ENCODE assay signal across 8 cellular contexts in genomic region chr15:38354321-38354929, GRCh38.
A peak's percentile ranks its signal among the peaks of the same experiment; 100 is the strongest.
DNase-seq lines count a peak whose midpoint lies in the region; ATAC-seq and TF ChIP-seq lines count a peak whose summit lies in the region.

No MANE protein-coding gene starts in this region.

- no peak overlapping the region for H3K4me2 ChIP-seq in osteoblast (ENCODE audit: insufficient read depth, low read length)

- H3K27me3 ChIP-seq in osteoblast (ENCODE audit: insufficient read depth, low read length): no peaks in the 10 kb centered on the region
- no peaks in the 10 kb centered on the region for H3K27me3 ChIP-seq in transverse colon

- DNase-seq in ELF-1 (ENCODE audit: low read depth, low spot score): peak; percentile 21
- peak; percentile 80 for DNase-seq in OCI-M1 (lab: John Stamatoyannopoulos, UW)
- peak; percentile 49 to 60 for DNase-seq in activated T-cell treated with anti-CD3 and anti-CD28 coated beads, Interleukin-2, amount 50 U/mL, for 72 hours
- peak; percentile 82 for DNase-seq in fibroblast of villous mesenchyme (ENCODE audit: low read depth)
- DNase-seq in osteoblast (ENCODE audit: insufficient read length, low spot score, missing footprints): peak; percentile 57
- peak; percentile 61 for DNase-seq in transverse colon

- no peak overlapping the region for H3K4me3 Mint-ChIP-seq in activated T-cell treated with anti-CD3 and anti-CD28 coated beads, Interleukin-2, amount 50 U/mL, for 72 hours

- peaks cover 7% of the 10 kb centered on the region for H3K79me2 ChIP-seq in osteoblast (ENCODE audit: insufficient read depth, low read length)

- H3K9me3 ChIP-seq in osteoblast (ENCODE audit: low read depth, low read length) (no peaks in the 10 kb centered on the region), transverse colon (no peaks in the 10 kb centered on the region)

- no peaks in the 10 kb centered on the region for H3K4me1 Mint-ChIP-seq in activated T-cell treated with anti-CD3 and anti-CD28 coated beads, Interleukin-2, amount 50 U/mL, for 72 hours (ENCODE audit: low read depth)

- peaks cover 29% of the 10 kb centered on the region for H3K36me3 ChIP-seq in osteoblast (ENCODE audit: insufficient read depth, low read length)
- peaks cover 0 to 5% (median 2%) of the 10 kb centered on the region in 4 donors for H3K36me3 ChIP-seq in transverse colon

- TF ChIP-seq POLR2A in transverse colon (IDR thresholded peaks at IDR 0.05): no peak

- 41 to 61% methylated on average over 2 to 3 of the region's 3 CpGs for WGBS in transverse colon (ENCODE audit: low coverage in 1 of 2), 2 donors

- H3K27ac ChIP-seq in osteoblast (ENCODE audit: low read depth, low read length) (no peak overlapping the region), transverse colon (no peak overlapping the region)

- H4K20me1 ChIP-seq in osteoblast (ENCODE audit: insufficient read depth, low read length): peaks cover 3% of the 10 kb centered on the region

- no peaks in the 10 kb centered on the region for H3K9me3 Mint-ChIP-seq in activated T-cell treated with anti-CD3 and anti-CD28 coated beads, Interleukin-2, amount 50 U/mL, for 72 hours

- intact Hi-C loops in transverse colon (cut with DNase I; ENCODE audit: low total_unique reads): no loop called here

- no peak for TF ChIP-seq EP300 in transverse colon (IDR thresholded peaks at IDR 0.05; ENCODE audit: low read depth)

- H3K4me3 ChIP-seq in fibroblast of villous mesenchyme (ENCODE audit: low read depth, low read length) (no peak overlapping the region), osteoblast (ENCODE audit: insufficient read depth, low read length) (no peak overlapping the region), transverse colon (no peak overlapping the region)

- H3K4me1 ChIP-seq in osteoblast (ENCODE audit: insufficient read depth, low read length): no peaks in the 10 kb centered on the region
- H3K4me1 ChIP-seq in transverse colon: no peaks in the 10 kb centered on the region

- in situ Hi-C loops in transverse colon (cut with MboI; ENCODE audit: low pct_ligation_motif_present in 1 of 4, low pct_unique_long_range_greater_than_20kb in 1 of 4, low sequenced_read_pairs in 3 of 4): loop anchor here (10.0 to 25.0 kb wide), 3 partner anchors 342 to 360 kb away; no protein-coding TSS in a partner anchor

- H3K27ac Mint-ChIP-seq in activated T-cell treated with anti-CD3 and anti-CD28 coated beads, Interleukin-2, amount 50 U/mL, for 72 hours: no peak overlapping the region

- ATAC-seq in HG03520 (IDR thresholded peaks at IDR 0.05; ENCODE audit: unreplicated experiment) (peak; percentile 44), GM19455 (IDR thresholded peaks at IDR 0.05; ENCODE audit: unreplicated experiment) (no peak)
- ATAC-seq in activated T-cell treated with anti-CD3 and anti-CD28 coated beads, Interleukin-2, amount 50 U/mL, for 72 hours (replicated peaks in 1 of 2): peak in 1 of 2 donors; percentile 39

- TF ChIP-seq CTCF in fibroblast of villous mesenchyme (IDR thresholded peaks at IDR 0.05; ENCODE audit: insufficient read depth, low read depth, low read length) (peak; percentile 79), osteoblast (IDR thresholded peaks at IDR 0.05; ENCODE audit: extremely low read depth, low read depth, low read length) (peak; percentile 76), transverse colon (IDR thresholded peaks at IDR 0.05) (peak; percentile 71 to 75 (median 72))

- H3K27me3 Mint-ChIP-seq in activated T-cell treated with anti-CD3 and anti-CD28 coated beads, Interleukin-2, amount 50 U/mL, for 72 hours (ENCODE audit: low read depth): peaks cover 7% of the 10 kb centered on the region

- H2AFZ ChIP-seq in osteoblast (ENCODE audit: low read length): no peak overlapping the region

- no peaks in the 10 kb centered on the region for H3K36me3 Mint-ChIP-seq in activated T-cell treated with anti-CD3 and anti-CD28 coated beads, Interleukin-2, amount 50 U/mL, for 72 hours (ENCODE audit: insufficient read depth in 2 of 2)

Comparison
In these comparisons a context has a peak if more than half of its experiments do, and no peak if none do; other contexts are left out.
1. DNase-seq: peak in every context shown above with its lines; median percentile 82 in fibroblast of villous mesenchyme; 80 in OCI-M1; 61 in transverse colon; 57 in osteoblast; 54 in activated T-cell treated with anti-CD3 and anti-CD28 coated beads, Interleukin-2, amount 50 U/mL, for 72 hours; 21 in ELF-1.